Comparison of ENCODE assay signal across 1 cellular context in genomic region chr16:84922351-84923135, GRCh38.
TF ChIP-seq lines count a peak whose summit lies in the region.

No MANE protein-coding gene starts in this region.

TF ChIP-seq in HepG2, 621 proteins besides CTCF, POLR2A, EP300 and RAD21 (continued from another document and continues in another):
- TF ChIP-seq SRSF4 (IDR thresholded peaks at IDR 0.05; ENCODE audit: low read depth, low read length, poor library complexity, severe bottlenecking) = no peak
- no peak for TF ChIP-seq TBP (CRISPR knock-in tag; IDR thresholded peaks at IDR 0.05)
- peak; percentile 57; the same call in 1 of the 2 replicates for TF ChIP-seq PATZ1 (CRISPR knock-in tag; IDR thresholded peaks at IDR 0.05)
- TF ChIP-seq ZFP37 (CRISPR knock-in tag; IDR thresholded peaks at IDR 0.05; ENCODE audit: borderline replicate concordance) = no peak
- TF ChIP-seq ISX (CRISPR knock-in tag; conservative IDR thresholded peaks at IDR 0.05) = no peak
- no peak for TF ChIP-seq FOXO1 (CRISPR knock-in tag; IDR thresholded peaks at IDR 0.05)
- no peak for TF ChIP-seq ZNF512B (CRISPR knock-in tag; IDR thresholded peaks at IDR 0.05; ENCODE audit: borderline replicate concordance)
- TF ChIP-seq NFIC (IDR thresholded peaks at IDR 0.05; ENCODE audit: low read length) = no peak
- TF ChIP-seq E2F5 (CRISPR knock-in tag; conservative IDR thresholded peaks at IDR 0.05) = no peak
- no peak for TF ChIP-seq SYNCRIP (IDR thresholded peaks at IDR 0.05; ENCODE audit: insufficient read depth, low read depth, low read length)
- no peak for TF ChIP-seq SKIL (CRISPR knock-in tag; IDR thresholded peaks at IDR 0.05; ENCODE audit: borderline replicate concordance)
- no peak for TF ChIP-seq TOPORS (CRISPR knock-in tag; IDR thresholded peaks at IDR 0.05)
- no peak for TF ChIP-seq ZBTB43 (CRISPR knock-in tag; conservative IDR thresholded peaks at IDR 0.05)
- no peak for TF ChIP-seq CHD2 (IDR thresholded peaks at IDR 0.05; ENCODE audit: low read depth, low read length)
- no peak for TF ChIP-seq ZNF513 (CRISPR knock-in tag; conservative IDR thresholded peaks at IDR 0.05)
- TF ChIP-seq ZFP1 (CRISPR knock-in tag; IDR thresholded peaks at IDR 0.05) = no peak
- no peak for TF ChIP-seq ZMAT5 (CRISPR knock-in tag; IDR thresholded peaks at IDR 0.05; ENCODE audit: borderline replicate concordance, low read depth)
- TF ChIP-seq ZNF616 (CRISPR knock-in tag; IDR thresholded peaks at IDR 0.05; ENCODE audit: low read depth) = no peak
- no peak for TF ChIP-seq ZNF574 (CRISPR knock-in tag; IDR thresholded peaks at IDR 0.05)
- TF ChIP-seq SIN3A (IDR thresholded peaks at IDR 0.05; ENCODE audit: borderline replicate concordance, low read depth, low read length) = no peak
- no peak for TF ChIP-seq HNRNPLL (IDR thresholded peaks at IDR 0.05; ENCODE audit: low read depth, low read length, poor library complexity, severe bottlenecking)
- TF ChIP-seq MYC (CRISPR knock-in tag; IDR thresholded peaks at IDR 0.05; ENCODE audit: borderline replicate concordance) = peak; percentile 24; the same call in 1 of the 2 replicates
- no peak for TF ChIP-seq FOXP1 (IDR thresholded peaks at IDR 0.05)
- TF ChIP-seq FOXP1 (CRISPR knock-in tag; IDR thresholded peaks at IDR 0.05) = no peak
- no peak for TF ChIP-seq FOXK1 (CRISPR knock-in tag; IDR thresholded peaks at IDR 0.05; ENCODE audit: borderline replicate concordance, low read depth)
- no peak for TF ChIP-seq AFF4 (CRISPR knock-in tag; IDR thresholded peaks at IDR 0.05)
- no peak for TF ChIP-seq SMARCC2 (IDR thresholded peaks at IDR 0.05)
- TF ChIP-seq ZNF263 (CRISPR knock-in tag; IDR thresholded peaks at IDR 0.05) = no peak
- no peak for TF ChIP-seq ONECUT2 (CRISPR knock-in tag; IDR thresholded peaks at IDR 0.05)
- TF ChIP-seq HNRNPL (IDR thresholded peaks at IDR 0.05; ENCODE audit: low read depth, low read length) = peak; percentile 70; the same call in 1 of the 2 replicates
- no peak for TF ChIP-seq HNRNPUL1 (IDR thresholded peaks at IDR 0.05; ENCODE audit: low read depth, low read length)
- no peak for TF ChIP-seq HDAC6 (IDR thresholded peaks at IDR 0.05; ENCODE audit: low read depth, low read length)
- no peak for TF ChIP-seq ZNF367 (CRISPR knock-in tag; IDR thresholded peaks at IDR 0.05; ENCODE audit: borderline replicate concordance)
- no peak for TF ChIP-seq ZNF383 (CRISPR knock-in tag; IDR thresholded peaks at IDR 0.05; ENCODE audit: borderline replicate concordance)
- TF ChIP-seq SNAPC4 (CRISPR knock-in tag; IDR thresholded peaks at IDR 0.05) = no peak
